Comparison of ENCODE assay signal across 26 cellular contexts in the genomic region with DNA sequence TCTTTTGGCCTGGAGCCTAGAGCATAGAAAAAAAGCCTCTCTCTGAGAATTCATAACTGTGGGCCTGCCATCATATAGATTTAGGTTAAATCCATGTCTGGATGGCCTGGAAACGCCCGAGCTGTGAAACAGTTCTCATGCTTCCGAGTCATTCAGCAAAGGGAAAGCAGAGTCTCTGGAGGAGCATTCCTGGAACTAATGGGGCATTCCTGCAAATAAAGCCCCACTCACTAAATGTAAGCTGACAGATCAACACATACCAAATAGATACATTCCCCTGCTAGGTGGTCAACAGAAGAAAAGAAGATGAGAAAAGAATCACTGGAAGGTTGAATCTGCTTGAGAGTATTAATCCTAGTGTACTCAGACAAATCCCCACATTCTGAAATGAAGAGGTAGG.
DNase-seq lines count a peak whose midpoint lies in the region; ATAC-seq and TF ChIP-seq lines count a peak whose summit lies in the region.
"Had no signal": no experiment of that assay in that cellular context is flagged by ENCODE, and none has a peak within 500 bp of the region (broad histone marks: within the 10 kb centered on the region; RNA-seq: fewer than 3 reads in every experiment).

No MANE protein-coding gene starts in this region.

- no peak for ATAC-seq in activated CD8-positive, alpha-beta T cell treated with anti-CD3 and anti-CD28 coated beads for 36 hours
- no peak for ATAC-seq in activated CD8-positive, alpha-beta T cell treated with anti-CD3 and anti-CD28 coated beads, Interleukin-2, amount 10 ng/mL, durations not matched to agents 7 days and 5 days
- ATAC-seq in WTC11 (peak; percentile 26; the same call in 1 of the 2 replicates), GM19395 (IDR thresholded peaks at IDR 0.05; ENCODE audit: unreplicated experiment) (no peak), GM18870 (IDR thresholded peaks at IDR 0.05; ENCODE audit: unreplicated experiment) (no peak)
- ATAC-seq: activated CD8-positive, alpha-beta memory T cell treated with anti-CD3 and anti-CD28 coated beads, Interleukin-2, amount 10 ng/mL, durations not matched to agents 7 days and 5 days; foreskin keratinocyte; HCT116; lower lobe of right lung had no signal

- no peaks in the 10 kb centered on the region for H4K20me1 ChIP-seq in smooth muscle cell (ENCODE audit: low read depth)

- CTCF ChIA-PET in activated CD8-positive, alpha-beta T cell treated with anti-CD3 and anti-CD28 coated beads for 36 hours (lab: Charles Lee): interaction anchor here (1.0 kb wide), 1 partner anchor 506 kb away, joined by 3 read pairs; no protein-coding TSS in a partner anchor
- CTCF ChIA-PET in activated CD8-positive, alpha-beta T cell treated with anti-CD3 and anti-CD28 coated beads, Interleukin-2, amount 10 ng/mL, durations not matched to agents 7 days and 5 days (lab: Charles Lee): no interaction called here
- CTCF ChIA-PET in WTC11 (lab: Charles Lee): interaction anchor here (0.7 kb wide), 1 partner anchor 124 kb away, joined by 3 read pairs; no protein-coding TSS in a partner anchor

- no peaks in the 10 kb centered on the region for H3K4me1 Mint-ChIP-seq in activated CD8-positive, alpha-beta T cell treated with anti-CD3 and anti-CD28 coated beads for 36 hours (ENCODE audit: low read depth)
- no peaks in the 10 kb centered on the region for H3K4me1 Mint-ChIP-seq in activated CD8-positive, alpha-beta T cell treated with anti-CD3 and anti-CD28 coated beads, Interleukin-2, amount 10 ng/mL, durations not matched to agents 7 days and 5 days (ENCODE audit: low read depth)
- peaks cover 4% of the 10 kb centered on the region; the same call in 1 of the 2 replicates for H3K4me1 Mint-ChIP-seq in WTC11
- H3K4me1 Mint-ChIP-seq: activated CD4-positive, alpha-beta T cell treated with anti-CD3 and anti-CD28 coated beads, Interleukin-2, amount 10 ng/mL, durations not matched to agents 24 days and 14 days; activated CD8-positive, alpha-beta memory T cell treated with anti-CD3 and anti-CD28 coated beads, Interleukin-2, amount 10 ng/mL, durations not matched to agents 7 days and 5 days; activated naive CD4-positive, alpha-beta T cell treated with anti-CD3 and anti-CD28 coated beads, Interleukin-2, amount 50 U/mL, for 24 hours had no signal

- no peaks in the 10 kb centered on the region for H3K27me3 ChIP-seq in smooth muscle cell (ENCODE audit: low read depth)
- H3K27me3 ChIP-seq: BE2C, foreskin keratinocyte had no signal

- TF ChIP-seq CTCF in activated CD8-positive, alpha-beta T cell treated with anti-CD3 and anti-CD28 coated beads for 36 hours (IDR thresholded peaks at IDR 0.05): no peak
- TF ChIP-seq CTCF in WTC11 (IDR thresholded peaks at IDR 0.05) (no peak), smooth muscle cell (IDR thresholded peaks at IDR 0.05; ENCODE audit: borderline replicate concordance, insufficient read depth, poor library complexity, severe bottlenecking) (no peak)

- no peaks in the 10 kb centered on the region for H3K9me3 Mint-ChIP-seq in activated CD8-positive, alpha-beta T cell treated with anti-CD3 and anti-CD28 coated beads for 36 hours
- no peaks in the 10 kb centered on the region for H3K9me3 Mint-ChIP-seq in activated CD8-positive, alpha-beta T cell treated with anti-CD3 and anti-CD28 coated beads, Interleukin-2, amount 10 ng/mL, durations not matched to agents 7 days and 5 days (ENCODE audit: insufficient read depth)
- no peaks in the 10 kb centered on the region for H3K9me3 Mint-ChIP-seq in WTC11
- H3K9me3 Mint-ChIP-seq: activated CD4-positive, alpha-beta T cell treated with anti-CD3 and anti-CD28 coated beads, Interleukin-2, amount 10 ng/mL, durations not matched to agents 24 days and 14 days; activated naive CD4-positive, alpha-beta T cell treated with anti-CD3 and anti-CD28 coated beads, Interleukin-2, amount 50 U/mL, for 24 hours; T-helper 1 cell treated with Interleukin-12 subunit alpha and Interleukin-12 subunit beta and Interleukin-4 antibody, amounts not matched to agents 30 μg/mL and 1 μg/mL, for 36 hours had no signal

- no peak overlapping the region for H3K4me2 ChIP-seq in smooth muscle cell

- WGBS in smooth muscle cell (ENCODE audit: low lambda C conversion rate): 40% methylated on average over 3 of the region's 3 CpGs

- intact Hi-C loops in activated CD8-positive, alpha-beta T cell treated with anti-CD3 and anti-CD28 coated beads for 36 hours (cut with micrococcal nuclease): no loop called here

- peak overlapping the region; percentile 19 for H3K27ac Mint-ChIP-seq in activated CD8-positive, alpha-beta T cell treated with anti-CD3 and anti-CD28 coated beads for 36 hours
- H3K27ac Mint-ChIP-seq in activated CD8-positive, alpha-beta T cell treated with anti-CD3 and anti-CD28 coated beads, Interleukin-2, amount 10 ng/mL, durations not matched to agents 7 days and 5 days: no peak overlapping the region
- no peak overlapping the region for H3K27ac Mint-ChIP-seq in WTC11
- H3K27ac Mint-ChIP-seq: activated CD4-positive, alpha-beta T cell treated with anti-CD3 and anti-CD28 coated beads, Interleukin-2, amount 10 ng/mL, durations not matched to agents 24 days and 14 days; activated CD8-positive, alpha-beta memory T cell treated with anti-CD3 and anti-CD28 coated beads, Interleukin-2, amount 10 ng/mL, durations not matched to agents 7 days and 5 days; activated naive CD4-positive, alpha-beta T cell treated with anti-CD3 and anti-CD28 coated beads, Interleukin-2, amount 50 U/mL, for 24 hours; progenitor cell of endocrine pancreas; T-helper 1 cell treated with Interleukin-12 subunit alpha and Interleukin-12 subunit beta and Interleukin-4 antibody, amounts not matched to agents 30 μg/mL and 1 μg/mL, for 36 hours had no signal

- H3K27ac ChIP-seq in smooth muscle cell (ENCODE audit: low read depth): peak overlapping the region; percentile 46
- H3K27ac ChIP-seq: 22Rv1, foreskin keratinocyte, lower lobe of right lung had no signal

- H3K9me3 ChIP-seq in smooth muscle cell (replicated peaks; ENCODE audit: low read depth): peaks cover 3% of the 10 kb centered on the region
- H3K9me3 ChIP-seq: BE2C, Caco-2, lower lobe of right lung had no signal

- H3K4me1 ChIP-seq in smooth muscle cell (ENCODE audit: low read depth): peaks cover 7% of the 10 kb centered on the region
- H3K4me1 ChIP-seq: BE2C, Caco-2, foreskin keratinocyte, lower lobe of right lung had no signal

- POLR2A ChIA-PET in activated CD8-positive, alpha-beta T cell treated with anti-CD3 and anti-CD28 coated beads for 36 hours (lab: Charles Lee): no interaction called here
- POLR2A ChIA-PET in activated CD8-positive, alpha-beta T cell treated with anti-CD3 and anti-CD28 coated beads, Interleukin-2, amount 10 ng/mL, durations not matched to agents 7 days and 5 days (lab: Charles Lee): no interaction called here
- POLR2A ChIA-PET in WTC11 (lab: Charles Lee): no interaction called here

- no peak overlapping the region for H2AFZ ChIP-seq in smooth muscle cell (ENCODE audit: low read depth)

- no peak overlapping the region for H3K4me3 Mint-ChIP-seq in activated CD8-positive, alpha-beta T cell treated with anti-CD3 and anti-CD28 coated beads for 36 hours
- no peak overlapping the region for H3K4me3 Mint-ChIP-seq in activated CD8-positive, alpha-beta T cell treated with anti-CD3 and anti-CD28 coated beads, Interleukin-2, amount 10 ng/mL, durations not matched to agents 7 days and 5 days
- no peak overlapping the region for H3K4me3 Mint-ChIP-seq in WTC11
- H3K4me3 Mint-ChIP-seq: activated CD4-positive, alpha-beta T cell treated with anti-CD3 and anti-CD28 coated beads, Interleukin-2, amount 10 ng/mL, durations not matched to agents 24 days and 14 days; activated CD8-positive, alpha-beta memory T cell treated with anti-CD3 and anti-CD28 coated beads, Interleukin-2, amount 10 ng/mL, durations not matched to agents 7 days and 5 days; activated naive CD4-positive, alpha-beta T cell treated with anti-CD3 and anti-CD28 coated beads, Interleukin-2, amount 50 U/mL, for 24 hours; T-helper 1 cell treated with Interleukin-12 subunit alpha and Interleukin-12 subunit beta and Interleukin-4 antibody, amounts not matched to agents 30 μg/mL and 1 μg/mL, for 36 hours had no signal

- H3K27me3 Mint-ChIP-seq in activated CD8-positive, alpha-beta T cell treated with anti-CD3 and anti-CD28 coated beads for 36 hours: no peaks in the 10 kb centered on the region
- H3K27me3 Mint-ChIP-seq in activated CD8-positive, alpha-beta T cell treated with anti-CD3 and anti-CD28 coated beads, Interleukin-2, amount 10 ng/mL, durations not matched to agents 7 days and 5 days (ENCODE audit: low read depth): no peaks in the 10 kb centered on the region
- no peaks in the 10 kb centered on the region for H3K27me3 Mint-ChIP-seq in WTC11 (ENCODE audit: low read depth)
- H3K27me3 Mint-ChIP-seq: activated CD4-positive, alpha-beta T cell treated with anti-CD3 and anti-CD28 coated beads, Interleukin-2, amount 10 ng/mL, durations not matched to agents 24 days and 14 days; activated CD8-positive, alpha-beta memory T cell treated with anti-CD3 and anti-CD28 coated beads, Interleukin-2, amount 10 ng/mL, durations not matched to agents 7 days and 5 days; activated naive CD4-positive, alpha-beta T cell treated with anti-CD3 and anti-CD28 coated beads, Interleukin-2, amount 50 U/mL, for 24 hours; progenitor cell of endocrine pancreas had no signal

- no peak overlapping the region for H3K4me3 ChIP-seq in smooth muscle cell
- H3K4me3 ChIP-seq: lower lobe of right lung had no signal

- H3F3A ChIP-seq in smooth muscle cell (ENCODE audit: low read depth): no peaks in the 10 kb centered on the region

- H3K36me3 ChIP-seq in smooth muscle cell (ENCODE audit: low read depth): no peaks in the 10 kb centered on the region
- H3K36me3 ChIP-seq: BE2C had no signal

- H3K79me2 ChIP-seq in smooth muscle cell (ENCODE audit: low read depth): no peaks in the 10 kb centered on the region

- no peak overlapping the region for H3K9ac ChIP-seq in smooth muscle cell (ENCODE audit: low read depth)

- no peak for DNase-seq in activated CD8-positive, alpha-beta T cell treated with anti-CD3 and anti-CD28 coated beads for 36 hours
- DNase-seq in activated CD8-positive, alpha-beta T cell treated with anti-CD3 and anti-CD28 coated beads, Interleukin-2, amount 10 ng/mL, durations not matched to agents 7 days and 5 days: no peak
- DNase-seq in WTC11 (ENCODE audit: low spot score) (no peak), kidney glomerular epithelial cell (lab: John Stamatoyannopoulos, UW) (peak; percentile 16), smooth muscle cell (lab: John Stamatoyannopoulos, UW; ENCODE audit: unreplicated experiment) (no peak), AG08396 (ENCODE audit: low spot score) (no peak)
- DNase-seq: activated CD4-positive, alpha-beta T cell treated with anti-CD3 and anti-CD28 coated beads, Interleukin-2, amount 10 ng/mL, durations not matched to agents 24 days and 14 days; activated CD8-positive, alpha-beta memory T cell treated with anti-CD3 and anti-CD28 coated beads, Interleukin-2, amount 10 ng/mL, durations not matched to agents 7 days and 5 days; aorta; BE2C; DND-41; erythroblast; Karpas-422; lower lobe of right lung; NCI-H1930; NCI-H69; substantia nigra had no signal

- H3K36me3 Mint-ChIP-seq in activated CD8-positive, alpha-beta T cell treated with anti-CD3 and anti-CD28 coated beads for 36 hours (ENCODE audit: low read depth): peaks cover 16% of the 10 kb centered on the region
- H3K36me3 Mint-ChIP-seq in activated CD8-positive, alpha-beta T cell treated with anti-CD3 and anti-CD28 coated beads, Interleukin-2, amount 10 ng/mL, durations not matched to agents 7 days and 5 days (ENCODE audit: low read depth): peaks cover 5% of the 10 kb centered on the region
- no peaks in the 10 kb centered on the region for H3K36me3 Mint-ChIP-seq in WTC11
